Comparison of ENCODE assay signal across 9 cellular contexts in the genomic region with DNA sequence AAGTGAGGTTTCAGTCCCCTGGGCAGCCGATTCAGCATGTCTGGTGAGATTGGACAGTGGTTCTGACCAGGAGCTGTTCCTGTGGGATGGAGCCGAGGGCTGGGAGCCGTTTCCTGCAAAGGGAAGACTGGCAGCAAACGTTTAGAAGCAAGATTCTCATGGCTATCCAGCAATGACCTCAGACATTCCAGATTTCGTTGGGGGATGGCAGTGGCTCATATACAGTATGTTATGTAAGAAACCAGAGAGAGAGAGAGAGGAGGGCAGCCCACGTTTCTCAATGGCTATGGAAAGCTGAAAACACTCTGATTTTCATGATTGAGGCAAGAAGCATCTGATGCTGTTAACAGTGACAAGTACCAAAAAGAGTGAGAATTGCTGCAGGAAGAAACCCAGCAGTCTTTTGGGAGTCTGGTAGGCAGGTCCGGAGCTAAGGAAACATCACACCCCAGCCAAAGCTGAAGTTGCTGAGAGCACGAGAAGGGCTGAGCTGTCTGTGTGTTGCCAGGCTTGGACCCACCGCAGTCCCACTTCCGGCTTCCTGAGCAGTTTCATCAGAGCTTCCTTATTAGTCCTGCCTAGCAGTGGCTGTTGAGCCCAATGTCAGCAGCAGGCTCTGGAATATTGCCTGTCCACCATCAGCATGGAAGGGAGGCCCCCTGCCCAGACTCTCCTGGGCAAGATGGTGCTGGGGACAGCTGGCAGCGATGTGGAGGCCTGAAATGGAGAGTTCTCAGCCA. TPM values are rescaled to one million over a fixed set of nuclear protein-coding genes. Genes with fewer than 3 reads are reported as not detected.
DNase-seq lines count a peak whose midpoint lies in the region; ATAC-seq and TF ChIP-seq lines count a peak whose summit lies in the region.
"Had no signal": no experiment of that assay in that cellular context is flagged by ENCODE, and none has a peak within 500 bp of the region (broad histone marks: within the 10 kb centered on the region; RNA-seq: fewer than 3 reads in every experiment).

No MANE protein-coding gene starts in this region.

- POLR2A ChIA-PET in activated CD4-positive, alpha-beta T cell treated with anti-CD3 and anti-CD28 coated beads, Interleukin-2, amount 10 ng/mL, durations not matched to agents 7 days and 5 days (lab: Charles Lee) = no interaction called here

- no peaks in the 10 kb centered on the region for H3K9me3 Mint-ChIP-seq in activated CD4-positive, alpha-beta T cell treated with anti-CD3 and anti-CD28 coated beads, Interleukin-2, amount 10 ng/mL, durations not matched to agents 7 days and 5 days
- no peaks in the 10 kb centered on the region for H3K9me3 Mint-ChIP-seq in activated naive CD8-positive, alpha-beta T cell (ENCODE audit: low read depth)
- H3K9me3 Mint-ChIP-seq in stimulated activated naive CD8-positive, alpha-beta T cell treated with anti-CD3 and anti-CD28 coated beads, Interleukin-15, amount 100 ng/mL, for 72 hours = no peaks in the 10 kb centered on the region
- H3K9me3 Mint-ChIP-seq: T-helper 1 cell treated with Interleukin-12 subunit alpha and Interleukin-12 subunit beta and Interleukin-4 antibody, amounts not matched to agents 30 μg/mL and 1 μg/mL, for 36 hours had no signal

- ATAC-seq in stimulated activated naive CD8-positive, alpha-beta T cell treated with anti-CD3 and anti-CD28 coated beads, Interleukin-15, amount 100 ng/mL, for 72 hours = peak; percentile 84
- no peak for ATAC-seq in HG02852 (IDR thresholded peaks at IDR 0.05; ENCODE audit: unreplicated experiment)
- ATAC-seq in GM19023 (IDR thresholded peaks at IDR 0.05; ENCODE audit: unreplicated experiment) = no peak

- TF ChIP-seq CTCF in right atrium auricular region (IDR thresholded peaks at IDR 0.05) = no peak

- H3K4me3 ChIP-seq in right atrium auricular region = no peak overlapping the region

- H3K36me3 Mint-ChIP-seq in activated CD4-positive, alpha-beta T cell treated with anti-CD3 and anti-CD28 coated beads, Interleukin-2, amount 10 ng/mL, durations not matched to agents 7 days and 5 days (ENCODE audit: low read depth) = no peaks in the 10 kb centered on the region
- no peaks in the 10 kb centered on the region for H3K36me3 Mint-ChIP-seq in activated naive CD8-positive, alpha-beta T cell

- H3K4me3 Mint-ChIP-seq in activated CD4-positive, alpha-beta T cell treated with anti-CD3 and anti-CD28 coated beads, Interleukin-2, amount 10 ng/mL, durations not matched to agents 7 days and 5 days = peak overlapping the region; percentile 4
- peak overlapping the region; percentile 14 for H3K4me3 Mint-ChIP-seq in activated naive CD8-positive, alpha-beta T cell
- peak overlapping the region in 1 of 2 donors; percentile 20 for H3K4me3 Mint-ChIP-seq in stimulated activated naive CD8-positive, alpha-beta T cell treated with anti-CD3 and anti-CD28 coated beads, Interleukin-15, amount 100 ng/mL, for 72 hours
- H3K4me3 Mint-ChIP-seq: T-helper 1 cell treated with Interleukin-12 subunit alpha and Interleukin-12 subunit beta and Interleukin-4 antibody, amounts not matched to agents 30 μg/mL and 1 μg/mL, for 36 hours had no signal

- peak overlapping the region in 1 of 2 donors; percentile 9 for H3K27ac ChIP-seq in right atrium auricular region

- H3K9me3 ChIP-seq in right atrium auricular region = no peaks in the 10 kb centered on the region

- H3K27ac Mint-ChIP-seq in activated CD4-positive, alpha-beta T cell treated with anti-CD3 and anti-CD28 coated beads, Interleukin-2, amount 10 ng/mL, durations not matched to agents 7 days and 5 days = no peak overlapping the region
- no peak overlapping the region for H3K27ac Mint-ChIP-seq in activated naive CD8-positive, alpha-beta T cell
- H3K27ac Mint-ChIP-seq in stimulated activated naive CD8-positive, alpha-beta T cell treated with anti-CD3 and anti-CD28 coated beads, Interleukin-15, amount 100 ng/mL, for 72 hours = no peak overlapping the region

- H3K4me1 ChIP-seq in right atrium auricular region = peaks cover 0 to 12% of the 10 kb centered on the region in 2 donors

- no peaks in the 10 kb centered on the region for H3K27me3 ChIP-seq in right atrium auricular region

- peak; percentile 37 for DNase-seq in activated CD4-positive, alpha-beta T cell treated with anti-CD3 and anti-CD28 coated beads, Interleukin-2, amount 10 ng/mL, durations not matched to agents 7 days and 5 days
- no peak for DNase-seq in activated CD4-positive, alpha-beta T cell treated with anti-CD3 and anti-CD28 coated beads, Interleukin-2, amount 50 U/mL, for 4 hours
- DNase-seq in right atrium auricular region (ENCODE audit: low spot score) (peak; percentile 78), NCI-H510A treated with DMSO at 0.1 percent for 48 hours (lab: John Stamatoyannopoulos, UW) (no peak)
- DNase-seq in stimulated activated naive CD8-positive, alpha-beta T cell treated with anti-CD3 and anti-CD28 coated beads, Interleukin-15, amount 100 ng/mL, for 72 hours = peak in 1 of 2 donors; percentile 37

- H3K27me3 Mint-ChIP-seq in activated CD4-positive, alpha-beta T cell treated with anti-CD3 and anti-CD28 coated beads, Interleukin-2, amount 10 ng/mL, durations not matched to agents 7 days and 5 days = peaks cover 3% of the 10 kb centered on the region
- H3K27me3 Mint-ChIP-seq in activated naive CD8-positive, alpha-beta T cell = peaks cover 4% of the 10 kb centered on the region
- H3K27me3 Mint-ChIP-seq in stimulated activated naive CD8-positive, alpha-beta T cell treated with anti-CD3 and anti-CD28 coated beads, Interleukin-15, amount 100 ng/mL, for 72 hours = peaks cover 7% of the 10 kb centered on the region

- no peaks in the 10 kb centered on the region for H3K36me3 ChIP-seq in right atrium auricular region

- peaks cover 25% of the 10 kb centered on the region for H3K4me1 Mint-ChIP-seq in activated CD4-positive, alpha-beta T cell treated with anti-CD3 and anti-CD28 coated beads, Interleukin-2, amount 10 ng/mL, durations not matched to agents 7 days and 5 days
- H3K4me1 Mint-ChIP-seq in activated naive CD8-positive, alpha-beta T cell (ENCODE audit: low read depth) = peaks cover 27% of the 10 kb centered on the region
- peaks cover 26% of the 10 kb centered on the region for H3K4me1 Mint-ChIP-seq in stimulated activated naive CD8-positive, alpha-beta T cell treated with anti-CD3 and anti-CD28 coated beads, Interleukin-15, amount 100 ng/mL, for 72 hours

- CTCF ChIA-PET in activated CD4-positive, alpha-beta T cell treated with anti-CD3 and anti-CD28 coated beads, Interleukin-2, amount 10 ng/mL, durations not matched to agents 7 days and 5 days (lab: Charles Lee) = interaction anchor here (0.5 to 1.9 kb wide), 5 partner anchors 9 to 770 kb away, joined by 3 to 9 read pairs (median 4); no protein-coding TSS in a partner anchor

RNA-seq across cellular contexts. Expression of a gene that starts 25.5 kb away (rescaled TPM):
- total RNA-seq in activated CD4-positive, alpha-beta T cell treated with anti-CD3 and anti-CD28 coated beads, Interleukin-2, amount 10 ng/mL, durations not matched to agents 7 days and 5 days = 10 to 100 TPM; 63.0 to 69.3 TPM
- total RNA-seq in right atrium auricular region = 10 to 100 TPM; 22.7 to 23.0 TPM

Comparison
In these comparisons a context has a peak if more than half of its experiments do, and no peak if none do; other contexts are left out.
1. DNase-seq: peak in activated CD4-positive, alpha-beta T cell treated with anti-CD3 and anti-CD28 coated beads, Interleukin-2, amount 10 ng/mL, durations not matched to agents 7 days and 5 days (single experiment) and right atrium auricular region (single experiment); none in activated CD4-positive, alpha-beta T cell treated with anti-CD3 and anti-CD28 coated beads, Interleukin-2, amount 50 U/mL, for 4 hours (0 of 2) and NCI-H510A treated with DMSO at 0.1 percent for 48 hours (single experiment).